ENCODE assay signal across 15 cellular contexts in genomic region chr19:44892932-44893331, GRCh38. TPM values are rescaled to one million over a fixed set of nuclear protein-coding genes. Genes with fewer than 3 reads are reported as not detected.
DNase-seq lines count a peak whose midpoint lies in the region; ATAC-seq and TF ChIP-seq lines count a peak whose summit lies in the region.
"Had no signal": no experiment of that assay in that cellular context is flagged by ENCODE, and none has a peak within 500 bp of the region (broad histone marks: within the 10 kb centered on the region; RNA-seq: fewer than 3 reads in every experiment).

No MANE protein-coding gene starts in this region.

- H3K27ac Mint-ChIP-seq in T-helper 1 cell treated with Interleukin-12 subunit alpha and Interleukin-12 subunit beta and Interleukin-4 antibody, amounts not matched to agents 30 μg/mL and 1 μg/mL, for 36 hours = peak overlapping the region; percentile 33
- peak overlapping the region; percentile 94 for H3K27ac Mint-ChIP-seq in activated naive CD8-positive, alpha-beta T cell treated with anti-CD3 and anti-CD28 coated beads, Interleukin-2, amount 50 U/mL, for 24 hours

- H3K9me3 Mint-ChIP-seq in T-helper 1 cell treated with Interleukin-12 subunit alpha and Interleukin-12 subunit beta and Interleukin-4 antibody, amounts not matched to agents 30 μg/mL and 1 μg/mL, for 36 hours = peaks cover 3% of the 10 kb centered on the region
- H3K9me3 Mint-ChIP-seq in activated naive CD8-positive, alpha-beta T cell treated with anti-CD3 and anti-CD28 coated beads, Interleukin-2, amount 50 U/mL, for 24 hours = peaks cover 4% of the 10 kb centered on the region

- H3K9me3 ChIP-seq in Karpas-422 (ENCODE audit: low read length) (no peaks in the 10 kb centered on the region), neural cell (ENCODE audit: low read length) (no peaks in the 10 kb centered on the region)
- H3K9me3 ChIP-seq: stomach had no signal

- TF ChIP-seq CTCF in neural cell (IDR thresholded peaks at IDR 0.05; ENCODE audit: poor library complexity, severe bottlenecking) = no peak

- H3K36me3 ChIP-seq in Karpas-422 (ENCODE audit: insufficient read depth, low read length) (peaks cover 31% of the 10 kb centered on the region), neural cell (ENCODE audit: insufficient read depth, low read length) (no peaks in the 10 kb centered on the region)

- TF ChIP-seq EP300 in neural cell (conservative IDR thresholded peaks at IDR 0.05; ENCODE audit: poor library complexity, severe bottlenecking) = no peak

- no peak overlapping the region for H2AFZ ChIP-seq in Karpas-422 (ENCODE audit: low read length)
- H2AFZ ChIP-seq in neural cell (ENCODE audit: low read depth, low read length) = no peak overlapping the region

- H4K20me1 ChIP-seq in Karpas-422 (ENCODE audit: insufficient read depth, low read depth, low read length) = peaks cover 25% of the 10 kb centered on the region
- H4K20me1 ChIP-seq in neural cell (ENCODE audit: insufficient read depth) = no peaks in the 10 kb centered on the region

- H3F3A ChIP-seq in neural cell (ENCODE audit: insufficient read depth, low read length, poor library complexity, severe bottlenecking) = no peaks in the 10 kb centered on the region

- H3K27me3 ChIP-seq in Karpas-422 (ENCODE audit: low read length) = no peaks in the 10 kb centered on the region
- H3K27me3 ChIP-seq in neural cell (ENCODE audit: insufficient read depth, low read depth, low read length) = no peaks in the 10 kb centered on the region
- H3K27me3 ChIP-seq: stomach had no signal

- H3K4me1 ChIP-seq in Karpas-422 (ENCODE audit: low read length) = peaks cover 18% of the 10 kb centered on the region

- H3K4me1 Mint-ChIP-seq in T-helper 1 cell treated with Interleukin-12 subunit alpha and Interleukin-12 subunit beta and Interleukin-4 antibody, amounts not matched to agents 30 μg/mL and 1 μg/mL, for 36 hours (ENCODE audit: low read depth) = peaks cover 21% of the 10 kb centered on the region
- H3K4me1 Mint-ChIP-seq in activated naive CD8-positive, alpha-beta T cell treated with anti-CD3 and anti-CD28 coated beads, Interleukin-2, amount 50 U/mL, for 24 hours = peaks cover 34% of the 10 kb centered on the region

- peaks cover 37% of the 10 kb centered on the region for H3K79me2 ChIP-seq in Karpas-422 (ENCODE audit: low read length)
- H3K79me2 ChIP-seq in neural cell (replicated peaks; ENCODE audit: insufficient read depth, low read length) = peaks cover 13% of the 10 kb centered on the region

- no peak for ATAC-seq in activated naive CD8-positive, alpha-beta T cell treated with anti-CD3 and anti-CD28 coated beads, Interleukin-2, amount 50 U/mL, for 24 hours
- ATAC-seq in GM21381 (IDR thresholded peaks at IDR 0.05; ENCODE audit: unreplicated experiment) = no peak

- no peaks in the 10 kb centered on the region for H3K9me2 ChIP-seq in Karpas-422 (replicated peaks; ENCODE audit: insufficient read depth, low read length)
- no peaks in the 10 kb centered on the region for H3K9me2 ChIP-seq in neural cell (ENCODE audit: insufficient read depth, low read length)

- H3K4me3 ChIP-seq in Karpas-422 (ENCODE audit: low read length) = peak overlapping the region; percentile 88; the same call in 1 of the 2 replicates
- peak overlapping the region; percentile 80 for H3K4me3 ChIP-seq in neural cell (ENCODE audit: low read length)

- peaks cover 36% of the 10 kb centered on the region for H3K36me3 Mint-ChIP-seq in T-helper 1 cell treated with Interleukin-12 subunit alpha and Interleukin-12 subunit beta and Interleukin-4 antibody, amounts not matched to agents 30 μg/mL and 1 μg/mL, for 36 hours (ENCODE audit: low read depth)
- H3K36me3 Mint-ChIP-seq in activated naive CD8-positive, alpha-beta T cell treated with anti-CD3 and anti-CD28 coated beads, Interleukin-2, amount 50 U/mL, for 24 hours (ENCODE audit: low read depth) = peaks cover 53% of the 10 kb centered on the region

- no peak overlapping the region for H3K27ac ChIP-seq in Karpas-422 (ENCODE audit: low read length)
- H3K27ac ChIP-seq in neural cell (ENCODE audit: low read length) = no peak overlapping the region

- no peaks in the 10 kb centered on the region for H3K27me3 Mint-ChIP-seq in T-helper 1 cell treated with Interleukin-12 subunit alpha and Interleukin-12 subunit beta and Interleukin-4 antibody, amounts not matched to agents 30 μg/mL and 1 μg/mL, for 36 hours (ENCODE audit: low read depth)
- H3K27me3 Mint-ChIP-seq in activated naive CD8-positive, alpha-beta T cell treated with anti-CD3 and anti-CD28 coated beads, Interleukin-2, amount 50 U/mL, for 24 hours = peaks cover 4% of the 10 kb centered on the region

- H3K4me2 ChIP-seq in Karpas-422 (ENCODE audit: low read depth, low read length, poor library complexity, severe bottlenecking) (peak overlapping the region; percentile 84), neural cell (ENCODE audit: low read length) (no peak overlapping the region)

- DNase-seq in T-helper 1 cell = no peak
- DNase-seq in Karpas-422 = no peak
- DNase-seq in activated naive CD8-positive, alpha-beta T cell treated with anti-CD3 and anti-CD28 coated beads, Interleukin-2, amount 50 U/mL, for 24 hours = no peak
- DNase-seq in anterior cingulate cortex (lab: John Stamatoyannopoulos, UW) = no peak
- no peak for DNase-seq in NCI-H1436 (lab: John Stamatoyannopoulos, UW)
- DNase-seq: 8988T, DMS79 treated with DMSO at 0.1 percent for 48 hours, foreskin fibroblast, kidney glomerular epithelial cell, NCI-H187, nucleus accumbens, stomach had no signal

- H3K9ac ChIP-seq in Karpas-422 (ENCODE audit: low read length) = peak overlapping the region; percentile 78; the same call in 1 of the 2 replicates
- H3K9ac ChIP-seq in neural cell (ENCODE audit: low read length) = no peak overlapping the region

- peak overlapping the region; percentile 93 for H3K4me3 Mint-ChIP-seq in T-helper 1 cell treated with Interleukin-12 subunit alpha and Interleukin-12 subunit beta and Interleukin-4 antibody, amounts not matched to agents 30 μg/mL and 1 μg/mL, for 36 hours
- H3K4me3 Mint-ChIP-seq in activated naive CD8-positive, alpha-beta T cell treated with anti-CD3 and anti-CD28 coated beads, Interleukin-2, amount 50 U/mL, for 24 hours = peak overlapping the region; percentile 83

- TF ChIP-seq RAD21 in neural cell (conservative IDR thresholded peaks at IDR 0.05) = no peak

TF ChIP-seq in neural cell, 6 proteins besides CTCF, POLR2A, EP300 and RAD21:
- TF ChIP-seq TAF1 (IDR thresholded peaks at IDR 0.05; ENCODE audit: low read depth) (no peak), SMC3 (conservative IDR thresholded peaks at IDR 0.05; ENCODE audit: poor library complexity) (no peak), MXI1 (conservative IDR thresholded peaks at IDR 0.05; ENCODE audit: poor library complexity, severe bottlenecking) (no peak), EZH2 (IDR thresholded peaks at IDR 0.05; ENCODE audit: borderline replicate concordance, insufficient read depth, low read length, poor library complexity, severe bottlenecking) (no peak), POLR2AphosphoS5 (IDR thresholded peaks at IDR 0.05) (no peak)
- TF ChIP-seq, protein P1, sequence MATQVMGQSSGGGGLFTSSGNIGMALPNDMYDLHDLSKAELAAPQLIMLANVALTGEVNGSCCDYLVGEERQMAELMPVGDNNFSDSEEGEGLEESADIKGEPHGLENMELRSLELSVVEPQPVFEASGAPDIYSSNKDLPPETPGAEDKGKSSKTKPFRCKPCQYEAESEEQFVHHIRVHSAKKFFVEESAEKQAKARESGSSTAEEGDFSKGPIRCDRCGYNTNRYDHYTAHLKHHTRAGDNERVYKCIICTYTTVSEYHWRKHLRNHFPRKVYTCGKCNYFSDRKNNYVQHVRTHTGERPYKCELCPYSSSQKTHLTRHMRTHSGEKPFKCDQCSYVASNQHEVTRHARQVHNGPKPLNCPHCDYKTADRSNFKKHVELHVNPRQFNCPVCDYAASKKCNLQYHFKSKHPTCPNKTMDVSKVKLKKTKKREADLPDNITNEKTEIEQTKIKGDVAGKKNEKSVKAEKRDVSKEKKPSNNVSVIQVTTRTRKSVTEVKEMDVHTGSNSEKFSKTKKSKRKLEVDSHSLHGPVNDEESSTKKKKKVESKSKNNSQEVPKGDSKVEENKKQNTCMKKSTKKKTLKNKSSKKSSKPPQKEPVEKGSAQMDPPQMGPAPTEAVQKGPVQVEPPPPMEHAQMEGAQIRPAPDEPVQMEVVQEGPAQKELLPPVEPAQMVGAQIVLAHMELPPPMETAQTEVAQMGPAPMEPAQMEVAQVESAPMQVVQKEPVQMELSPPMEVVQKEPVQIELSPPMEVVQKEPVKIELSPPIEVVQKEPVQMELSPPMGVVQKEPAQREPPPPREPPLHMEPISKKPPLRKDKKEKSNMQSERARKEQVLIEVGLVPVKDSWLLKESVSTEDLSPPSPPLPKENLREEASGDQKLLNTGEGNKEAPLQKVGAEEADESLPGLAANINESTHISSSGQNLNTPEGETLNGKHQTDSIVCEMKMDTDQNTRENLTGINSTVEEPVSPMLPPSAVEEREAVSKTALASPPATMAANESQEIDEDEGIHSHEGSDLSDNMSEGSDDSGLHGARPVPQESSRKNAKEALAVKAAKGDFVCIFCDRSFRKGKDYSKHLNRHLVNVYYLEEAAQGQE (IDR thresholded peaks at IDR 0.05; ENCODE audit: borderline replicate concordance) = no peak

RNA-seq across cellular contexts. Expression of gene TOMM40, which starts 1.9 kb away (rescaled TPM):
- 25.6 and 64.7 TPM in 2 replicates for total RNA-seq in Karpas-422 (2014; rRNA removed; shearing (Covaris generic); ENCODE audit: low replicate concordance)
- 48.4 and 59.2 TPM in 2 replicates for polyA plus RNA-seq in neural cell
- polyA minus RNA-seq in neural cell = 39.7 and 44.6 TPM in 2 replicates

RNA-seq across cellular contexts. Expression of gene APOE, which starts 12.7 kb away (rescaled TPM):
- total RNA-seq in Karpas-422 (2014; rRNA removed; shearing (Covaris generic); ENCODE audit: low replicate concordance) = 1.3 and 1.9 TPM in 2 replicates
- 8.7 and 9.8 TPM in 2 replicates for polyA plus RNA-seq in neural cell
- 2.5 and 3.2 TPM in 2 replicates for polyA minus RNA-seq in neural cell

RNA-seq across cellular contexts. Expression of gene APOC1, which starts 21.5 kb away (rescaled TPM):
- not detected in 2 replicates for total RNA-seq in Karpas-422 (2014; rRNA removed; shearing (Covaris generic); ENCODE audit: low replicate concordance)
- polyA plus RNA-seq in neural cell = not detected in 2 replicates
- polyA minus RNA-seq in neural cell = not detected in 2 replicates

RNA-seq across cellular contexts. Expression of gene NECTIN2, which starts 46.8 kb away (rescaled TPM):
- 2.0 TPM in 1 of 2 replicates, not detected in the other for total RNA-seq in Karpas-422 (2014; rRNA removed; shearing (Covaris generic); ENCODE audit: low replicate concordance)
- polyA plus RNA-seq in neural cell = 33.2 and 43.5 TPM in 2 replicates
- 36.0 and 44.3 TPM in 2 replicates for polyA minus RNA-seq in neural cell

RNA-seq across cellular contexts. Expression of gene APOC4, which starts 49.1 kb away (rescaled TPM):
- not detected in 2 replicates for total RNA-seq in Karpas-422 (2014; rRNA removed; shearing (Covaris generic); ENCODE audit: low replicate concordance)
- not detected in 2 replicates for polyA plus RNA-seq in neural cell
- not detected in 2 replicates for polyA minus RNA-seq in neural cell
- total RNA-seq: stomach had no signal
